In genomic region chrX:14056201-14056600, GRCh38 we compare ENCODE assay signal across 3 cellular contexts.
TF ChIP-seq lines count a peak whose summit lies in the region.

No MANE protein-coding gene starts in this region.

TF ChIP-seq in A549, 52 proteins besides CTCF, POLR2A, EP300 and RAD21:
- TF ChIP-seq RNF2 (IDR thresholded peaks at IDR 0.05; ENCODE audit: borderline replicate concordance, low read depth), result no peak
- TF ChIP-seq TP53 (CRISPR knock-in tag; IDR thresholded peaks at IDR 0.05), result no peak
- TF ChIP-seq FOSL2 (IDR thresholded peaks at IDR 0.05), result no peak
- TF ChIP-seq FOSL2 (CRISPR knock-in tag; IDR thresholded peaks at IDR 0.05), result no peak
- no peak for TF ChIP-seq HOXB5 (CRISPR knock-in tag; IDR thresholded peaks at IDR 0.05)
- no peak for TF ChIP-seq KDM1A (IDR thresholded peaks at IDR 0.05; ENCODE audit: low read depth)
- TF ChIP-seq RARB (CRISPR knock-in tag; IDR thresholded peaks at IDR 0.05), result no peak
- no peak for TF ChIP-seq NPAS2 (CRISPR knock-in tag; IDR thresholded peaks at IDR 0.05; ENCODE audit: borderline replicate concordance)
- TF ChIP-seq, protein P1, sequence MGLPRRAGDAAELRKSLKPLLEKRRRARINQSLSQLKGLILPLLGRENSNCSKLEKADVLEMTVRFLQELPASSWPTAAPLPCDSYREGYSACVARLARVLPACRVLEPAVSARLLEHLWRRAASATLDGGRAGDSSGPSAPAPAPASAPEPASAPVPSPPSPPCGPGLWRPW (IDR thresholded peaks at IDR 0.05), result no peak
- TF ChIP-seq JUNB (IDR thresholded peaks at IDR 0.05), result no peak
- TF ChIP-seq GATA3 (IDR thresholded peaks at IDR 0.05; ENCODE audit: borderline replicate concordance), result no peak
- no peak for TF ChIP-seq HOXA7 (CRISPR knock-in tag; IDR thresholded peaks at IDR 0.05)
- TF ChIP-seq EHMT2 (IDR thresholded peaks at IDR 0.05; ENCODE audit: low read depth), result no peak
- TF ChIP-seq HMGXB4 (CRISPR knock-in tag; IDR thresholded peaks at IDR 0.05; ENCODE audit: borderline replicate concordance), result no peak
- TF ChIP-seq, protein P2, sequence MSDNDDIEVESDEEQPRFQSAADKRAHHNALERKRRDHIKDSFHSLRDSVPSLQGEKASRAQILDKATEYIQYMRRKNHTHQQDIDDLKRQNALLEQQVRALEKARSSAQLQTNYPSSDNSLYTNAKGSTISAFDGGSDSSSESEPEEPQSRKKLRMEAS (IDR thresholded peaks at IDR 0.05), result no peak

TF ChIP-seq in IMR-90, 13 proteins besides CTCF, POLR2A, EP300 and RAD21:
- TF ChIP-seq ELK1 (IDR thresholded peaks at IDR 0.05; ENCODE audit: borderline replicate concordance, low read depth, low read length) (no peak), BHLHE40 (IDR thresholded peaks at IDR 0.05; ENCODE audit: low read depth, low read length) (no peak), RFX5 (IDR thresholded peaks at IDR 0.05; ENCODE audit: low read depth, low read length) (no peak), MXI1 (IDR thresholded peaks at IDR 0.05; ENCODE audit: borderline replicate concordance, low read depth, low read length) (no peak), CEBPB (IDR thresholded peaks at IDR 0.05; ENCODE audit: low read depth, low read length) (no peak), NFE2L2 (IDR thresholded peaks at IDR 0.05; ENCODE audit: low read depth, low read length) (no peak)
- TF ChIP-seq, protein P3, sequence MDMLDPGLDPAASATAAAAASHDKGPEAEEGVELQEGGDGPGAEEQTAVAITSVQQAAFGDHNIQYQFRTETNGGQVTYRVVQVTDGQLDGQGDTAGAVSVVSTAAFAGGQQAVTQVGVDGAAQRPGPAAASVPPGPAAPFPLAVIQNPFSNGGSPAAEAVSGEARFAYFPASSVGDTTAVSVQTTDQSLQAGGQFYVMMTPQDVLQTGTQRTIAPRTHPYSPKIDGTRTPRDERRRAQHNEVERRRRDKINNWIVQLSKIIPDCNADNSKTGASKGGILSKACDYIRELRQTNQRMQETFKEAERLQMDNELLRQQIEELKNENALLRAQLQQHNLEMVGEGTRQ (IDR thresholded peaks at IDR 0.05; ENCODE audit: low read depth, low read length), result no peak
TF ChIP-seq in IMR-90: peak in this region for 0.

TF ChIP-seq in H1, 55 proteins besides CTCF, POLR2A, EP300 and RAD21:
- TF ChIP-seq SIN3A (conservative IDR thresholded peaks at IDR 0.05 in 1 of 2, IDR thresholded peaks at IDR 0.05 in 1 of 2; ENCODE audit: low read depth in 1 of 2, low read length in 2 of 2) (no peak), MAFK (IDR thresholded peaks at IDR 0.05; ENCODE audit: low read depth, low read length) (no peak), PHF8 (conservative IDR thresholded peaks at IDR 0.05; ENCODE audit: low read depth, low read length) (no peak), SP4 (IDR thresholded peaks at IDR 0.05; ENCODE audit: low read length) (no peak), KDM5A (IDR thresholded peaks at IDR 0.05; ENCODE audit: low read length) (no peak), EGR1 (IDR thresholded peaks at IDR 0.05; ENCODE audit: borderline replicate concordance, low read depth, low read length) (no peak)
TF ChIP-seq in H1: peak in this region for 0.
